Comparison of ENCODE assay signal across 8 cellular contexts in genomic region chr2:24721470-24721869, GRCh38.
DNase-seq lines count a peak whose midpoint lies in the region; ATAC-seq and TF ChIP-seq lines count a peak whose summit lies in the region.

No MANE protein-coding gene starts in this region.

- H3K9me3 ChIP-seq in mesodermal cell (ENCODE audit: control insufficient read depth, low read length) (no peaks in the 10 kb centered on the region), uterus (no peaks in the 10 kb centered on the region)

- H3K4me3 ChIP-seq in mesodermal cell (ENCODE audit: extremely low read depth, insufficient read depth, low read length, poor library complexity, severe bottlenecking) (no peak overlapping the region), uterus (no peak overlapping the region)

- peak overlapping the region; percentile 68 for H3K27ac ChIP-seq in mesodermal cell (ENCODE audit: low read depth, low read length, severe bottlenecking)
- H3K27ac ChIP-seq in uterus, result peak overlapping the region; percentile 22 to 70

- H3K4me1 ChIP-seq in mesodermal cell (ENCODE audit: control insufficient read depth, insufficient read depth, low read length, poor library complexity, severe bottlenecking) (peaks cover 10% of the 10 kb centered on the region), uterus (no peaks in the 10 kb centered on the region)

- ATAC-seq in GM18907 (IDR thresholded peaks at IDR 0.05; ENCODE audit: unreplicated experiment), result peak; percentile 51

- H3K36me3 ChIP-seq in mesodermal cell (ENCODE audit: control insufficient read depth, insufficient read depth, low read length) (no peaks in the 10 kb centered on the region), uterus (no peaks in the 10 kb centered on the region)

- no peak for TF ChIP-seq POLR2A in uterus (IDR thresholded peaks at IDR 0.05)

- intact Hi-C loops in uterus (cut with DNase I; ENCODE audit: low total_unique reads), result no loop called here

- no peaks in the 10 kb centered on the region for H3K27me3 ChIP-seq in uterus

- peak; percentile 55 for DNase-seq in NCI-H2196 treated with DMSO at 0.1 percent for 48 hours (lab: John Stamatoyannopoulos, UW; ENCODE audit: unreplicated experiment)
- DNase-seq in dedifferentiated amniotic fluid mesenchymal stem cell (ENCODE audit: extremely low spot score), result peak; percentile 80
- DNase-seq in uterus, result peak; percentile 40 to 52
- no peak for DNase-seq in effector CD4-positive, alpha-beta T cell
- no peak for DNase-seq in NK-92 treated with Interleukin-12 subunit alpha and Interleukin-12 subunit beta, amount 100 ng/mL, for 24 hours (lab: John Stamatoyannopoulos, UW)
- DNase-seq in mesenteric fat pad (ENCODE audit: low spot score), result no peak

- no peak for TF ChIP-seq CTCF in uterus (IDR thresholded peaks at IDR 0.05)

Comparison
In these comparisons a context has a peak if more than half of its experiments do, and no peak if none do; other contexts are left out.
1. DNase-seq: peak in NCI-H2196 treated with DMSO at 0.1 percent for 48 hours (single experiment), dedifferentiated amniotic fluid mesenchymal stem cell (single experiment) and uterus (2 of 2); none in effector CD4-positive, alpha-beta T cell (single experiment), NK-92 treated with Interleukin-12 subunit alpha and Interleukin-12 subunit beta, amount 100 ng/mL, for 24 hours (single experiment) and mesenteric fat pad (single experiment).